3 cellular contexts compared by ENCODE assay signal in genomic region chr17:78137392-78138203, GRCh38.
TF ChIP-seq lines count a peak whose summit lies in the region.

No MANE protein-coding gene starts in this region.

TF ChIP-seq in A549, 52 proteins besides CTCF, POLR2A, EP300 and RAD21 (continued from another document):
- TF ChIP-seq BCL3 (IDR thresholded peaks at IDR 0.05), result no peak
- TF ChIP-seq ZC3H11A (IDR thresholded peaks at IDR 0.05), result no peak
- no peak for TF ChIP-seq PBX3 (IDR thresholded peaks at IDR 0.05)
- no peak for TF ChIP-seq RFX5 (IDR thresholded peaks at IDR 0.05)
- 0 out of 2 replicates have a peak, but pooled peaks have one; percentile 12 for TF ChIP-seq FOXS1 (CRISPR knock-in tag; IDR thresholded peaks at IDR 0.05)
- no peak for TF ChIP-seq NFE2L2 (conservative IDR thresholded peaks at IDR 0.05; ENCODE audit: low read length)
- no peak for TF ChIP-seq TFCP2L1 (CRISPR knock-in tag; IDR thresholded peaks at IDR 0.05)
- TF ChIP-seq HES2 (IDR thresholded peaks at IDR 0.05), result no peak
- TF ChIP-seq SMC3 (IDR thresholded peaks at IDR 0.05), result 0 out of 3 replicates have a peak, but pooled peaks have one; percentile 7
- TF ChIP-seq FOSB (CRISPR knock-in tag; IDR thresholded peaks at IDR 0.05), result no peak
- TF ChIP-seq PHF8 (IDR thresholded peaks at IDR 0.05; ENCODE audit: borderline replicate concordance, low read depth), result no peak
- TF ChIP-seq RCOR1 (IDR thresholded peaks at IDR 0.05; ENCODE audit: low read depth, low read length), result no peak
- TF ChIP-seq RNF2 (IDR thresholded peaks at IDR 0.05; ENCODE audit: borderline replicate concordance, low read depth), result no peak
- no peak for TF ChIP-seq RARB (CRISPR knock-in tag; IDR thresholded peaks at IDR 0.05)
- no peak for TF ChIP-seq ELK1 (IDR thresholded peaks at IDR 0.05; ENCODE audit: low read depth, low read length)
- TF ChIP-seq HOXA7 (CRISPR knock-in tag; IDR thresholded peaks at IDR 0.05), result no peak
- TF ChIP-seq MAZ (IDR thresholded peaks at IDR 0.05; ENCODE audit: borderline replicate concordance, low read depth, low read length), result no peak
- no peak for TF ChIP-seq HOXB13 (CRISPR knock-in tag; IDR thresholded peaks at IDR 0.05; ENCODE audit: low read depth)
- TF ChIP-seq CHD4 (IDR thresholded peaks at IDR 0.05; ENCODE audit: borderline replicate concordance), result peak; percentile 68; the same call in 1 of the 2 replicates
- TF ChIP-seq CEBPB (IDR thresholded peaks at IDR 0.05), result no peak

TF ChIP-seq in GM23338, 12 proteins besides CTCF, POLR2A, EP300 and RAD21 (continued from another document):
- TF ChIP-seq ETS1 (IDR thresholded peaks at IDR 0.05), result no peak

TF ChIP-seq in WTC11, 78 proteins besides CTCF, POLR2A, EP300 and RAD21:
- no peak for TF ChIP-seq AFF4 (CRISPR knock-in tag; IDR thresholded peaks at IDR 0.05; ENCODE audit: borderline replicate concordance)
- no peak for TF ChIP-seq ZNF219 (CRISPR knock-in tag; IDR thresholded peaks at IDR 0.05; ENCODE audit: borderline replicate concordance)
- TF ChIP-seq OVOL2 (CRISPR knock-in tag; IDR thresholded peaks at IDR 0.05; ENCODE audit: borderline replicate concordance), result no peak
- TF ChIP-seq ELF4 (CRISPR knock-in tag; IDR thresholded peaks at IDR 0.05; ENCODE audit: low read depth), result no peak
- TF ChIP-seq HMGXB4 (CRISPR knock-in tag; IDR thresholded peaks at IDR 0.05), result no peak
- no peak for TF ChIP-seq ZNF317 (CRISPR knock-in tag; IDR thresholded peaks at IDR 0.05; ENCODE audit: borderline replicate concordance, low read depth)
- TF ChIP-seq USF2 (CRISPR knock-in tag; IDR thresholded peaks at IDR 0.05), result no peak
- no peak for TF ChIP-seq GRHL2 (CRISPR knock-in tag; IDR thresholded peaks at IDR 0.05; ENCODE audit: insufficient replicate concordance, severe bottlenecking)
- no peak for TF ChIP-seq ZBTB21 (CRISPR knock-in tag; IDR thresholded peaks at IDR 0.05; ENCODE audit: borderline replicate concordance)
- no peak for TF ChIP-seq TP53 (CRISPR knock-in tag; IDR thresholded peaks at IDR 0.05)
- no peak for TF ChIP-seq FOXK1 (CRISPR knock-in tag; IDR thresholded peaks at IDR 0.05)
- TF ChIP-seq ARID4B (CRISPR knock-in tag; IDR thresholded peaks at IDR 0.05; ENCODE audit: borderline replicate concordance), result no peak
- TF ChIP-seq ATF1 (CRISPR knock-in tag; IDR thresholded peaks at IDR 0.05), result no peak
- TF ChIP-seq AR (CRISPR knock-in tag; IDR thresholded peaks at IDR 0.05), result no peak
- TF ChIP-seq TEAD1 (CRISPR knock-in tag; IDR thresholded peaks at IDR 0.05), result no peak
- no peak for TF ChIP-seq ESRRA (CRISPR knock-in tag; IDR thresholded peaks at IDR 0.05; ENCODE audit: borderline replicate concordance)
- no peak for TF ChIP-seq EMX1 (CRISPR knock-in tag; IDR thresholded peaks at IDR 0.05)
- no peak for TF ChIP-seq USF1 (CRISPR knock-in tag; IDR thresholded peaks at IDR 0.05)
- no peak for TF ChIP-seq ZNF232 (CRISPR knock-in tag; IDR thresholded peaks at IDR 0.05)
- TF ChIP-seq FOXP1 (CRISPR knock-in tag; IDR thresholded peaks at IDR 0.05; ENCODE audit: borderline replicate concordance), result no peak
